8 cellular contexts compared by ENCODE assay signal in the genomic region with DNA sequence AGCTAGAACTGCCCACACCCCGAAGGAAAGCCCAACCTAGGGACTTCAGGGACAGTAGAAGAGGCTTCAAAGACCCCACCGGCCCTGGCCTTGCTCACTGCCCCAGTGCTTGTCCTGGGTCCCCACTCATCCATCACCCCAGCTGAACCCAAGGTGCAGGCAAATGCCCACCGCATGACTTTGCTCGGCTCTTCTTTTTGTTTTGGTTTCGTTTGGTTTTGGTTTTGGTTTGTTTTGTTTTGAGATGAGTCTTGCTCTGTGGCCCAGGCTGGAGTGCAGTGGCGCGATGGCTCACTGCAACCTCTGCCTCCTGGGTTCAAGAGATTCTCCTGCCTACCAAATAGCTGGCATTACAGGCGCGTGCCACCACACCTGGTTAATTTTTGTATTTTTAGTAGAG. TPM values are rescaled to one million over a fixed set of nuclear protein-coding genes. Genes with fewer than 3 reads are reported as not detected.
A peak's percentile ranks its signal among the peaks of the same experiment; 100 is the strongest.
DNase-seq lines count a peak whose midpoint lies in the region; ATAC-seq and TF ChIP-seq lines count a peak whose summit lies in the region.

No MANE protein-coding gene starts in this region.

- CTCF ChIA-PET in RWPE1 (lab: Yijun Ruan, JAX): no interaction called here

- peak overlapping the region; percentile 57 for H3K27ac ChIP-seq in RWPE1

- no peaks in the 10 kb centered on the region for H3K36me3 Mint-ChIP-seq in mesothelial cell of epicardium

- TF ChIP-seq POLR2A in GM18505 (IDR thresholded peaks at IDR 0.05; ENCODE audit: borderline replicate concordance, extremely low read depth, insufficient read depth, insufficient read length): peak; percentile 24

- no peaks in the 10 kb centered on the region for H3K9me3 Mint-ChIP-seq in mesothelial cell of epicardium

- peaks cover 44% of the 10 kb centered on the region for H3K4me1 Mint-ChIP-seq in mesothelial cell of epicardium

- intact Hi-C loops in sciatic nerve (cut with DNase I): no loop called here

- POLR2A ChIA-PET in RWPE1 (lab: Yijun Ruan, JAX; ENCODE audit: low non-redundant PET): no interaction called here

- peak overlapping the region; percentile 51 for H3K27ac Mint-ChIP-seq in mesothelial cell of epicardium

- TF ChIP-seq CTCF in RWPE1 (conservative IDR thresholded peaks at IDR 0.05; ENCODE audit: low read depth) (no peak), mesothelial cell of epicardium (IDR thresholded peaks at IDR 0.05; ENCODE audit: unreplicated experiment) (no peak)

- no peak overlapping the region for H3K4me3 Mint-ChIP-seq in mesothelial cell of epicardium

- H3K27me3 Mint-ChIP-seq in mesothelial cell of epicardium (ENCODE audit: low read depth): no peaks in the 10 kb centered on the region

- DNase-seq in RWPE1 (ENCODE audit: low spot score) (no peak), mesothelial cell of epicardium (ENCODE audit: low spot score in 2 of 2, unreplicated experiment in 2 of 2) (no peak), GDM1 (lab: John Stamatoyannopoulos, UW) (no peak), sciatic nerve (ENCODE audit: low spot score) (no peak), DMS79 treated with DMSO at 0.1 percent for 48 hours (lab: John Stamatoyannopoulos, UW) (no peak), NCI-H2107 treated with DMSO at 0.1 percent for 48 hours (lab: John Stamatoyannopoulos, UW; ENCODE audit: unreplicated experiment) (no peak)

- peak; percentile 91 for ATAC-seq in GM18505 (IDR thresholded peaks at IDR 0.05; ENCODE audit: unreplicated experiment)
- ATAC-seq in HG02588 (IDR thresholded peaks at IDR 0.05; ENCODE audit: unreplicated experiment): peak; percentile 88
- ATAC-seq in sciatic nerve: no peak

RNA-seq across cellular contexts. Expression of a gene that starts 9.0 kb away (rescaled TPM):
- total RNA-seq in mesothelial cell of epicardium: 82.2 to 85.2 TPM (median 82.3 TPM) in 3 replicates
- 9.0 TPM for total RNA-seq in sciatic nerve

RNA-seq across cellular contexts. Expression of a gene that starts 49.9 kb away (rescaled TPM):
- 4.4 to 4.7 TPM (median 4.5 TPM) in 3 replicates for total RNA-seq in mesothelial cell of epicardium
- 4.2 TPM for total RNA-seq in sciatic nerve
